In genomic region chr7:134602921-134603394, GRCh38 we compare ENCODE assay signal across 11 cellular contexts. TPM values are rescaled to one million over a fixed set of nuclear protein-coding genes. Genes with fewer than 3 reads are reported as not detected.
DNase-seq lines count a peak whose midpoint lies in the region; ATAC-seq and TF ChIP-seq lines count a peak whose summit lies in the region.
"Had no signal": no experiment of that assay in that cellular context is flagged by ENCODE, and none has a peak within 500 bp of the region (broad histone marks: within the 10 kb centered on the region; RNA-seq: fewer than 3 reads in every experiment).

No MANE protein-coding gene starts in this region.

- H3K36me3 Mint-ChIP-seq in CD4-positive, alpha-beta T cell (ENCODE audit: low read depth) = no peaks in the 10 kb centered on the region
- H3K36me3 Mint-ChIP-seq: natural killer cell, T-cell had no signal

- intact Hi-C loops in CD4-positive, alpha-beta T cell (cut with DNase I, micrococcal nuclease) = no loop called here
- intact Hi-C loops in left ventricle myocardium superior (cut with micrococcal nuclease) = no loop called here

- H3K4me3 ChIP-seq in epithelial cell of proximal tubule (ENCODE audit: low read depth, low read length) (peak overlapping the region; percentile 23), osteoblast (ENCODE audit: insufficient read depth, low read length) (peak overlapping the region; percentile 57)

- no peak for DNase-seq in CD4-positive, alpha-beta T cell
- DNase-seq in NOMO-1 treated with dmso at 0.1 percent for 144 hours (lab: John Stamatoyannopoulos, UW; ENCODE audit: unreplicated experiment) (peak; percentile 49), epithelial cell of proximal tubule (ENCODE audit: low read depth) (no peak), osteoblast (ENCODE audit: insufficient read length, low spot score, missing footprints) (no peak), LoVo (ENCODE audit: low spot score) (no peak), left ventricle myocardium superior (no peak)
- DNase-seq in stimulated activated CD4-positive, alpha-beta T cell treated with anti-CD3 and anti-CD28 coated beads, Interleukin-2, amount 100 ng/mL, for 48 hours = no peak
- DNase-seq: natural killer cell, T-cell had no signal

- no peak overlapping the region for H3K4me3 Mint-ChIP-seq in CD4-positive, alpha-beta T cell
- H3K4me3 Mint-ChIP-seq: natural killer cell had no signal

- H3K4me2 ChIP-seq in osteoblast (ENCODE audit: insufficient read depth, low read length) = peak overlapping the region; percentile 82

- H3K27me3 ChIP-seq in CD4-positive, alpha-beta T cell (ENCODE audit: control insufficient read depth, insufficient read depth, low read length) = peaks cover 12% of the 10 kb centered on the region
- no peaks in the 10 kb centered on the region for H3K27me3 ChIP-seq in osteoblast (ENCODE audit: insufficient read depth, low read length)

- peak overlapping the region; percentile 85 for H2AFZ ChIP-seq in osteoblast (ENCODE audit: low read length)

- H3K9me3 ChIP-seq in CD4-positive, alpha-beta T cell (ENCODE audit: control insufficient read depth, low read length) = no peaks in the 10 kb centered on the region
- no peaks in the 10 kb centered on the region for H3K9me3 ChIP-seq in osteoblast (ENCODE audit: low read depth, low read length)

- H3K36me3 ChIP-seq in osteoblast (ENCODE audit: insufficient read depth, low read length) = no peaks in the 10 kb centered on the region

- no peaks in the 10 kb centered on the region for H4K20me1 ChIP-seq in osteoblast (ENCODE audit: insufficient read depth, low read length)

- TF ChIP-seq CTCF in CD4-positive, alpha-beta T cell (IDR thresholded peaks at IDR 0.05) = no peak
- TF ChIP-seq CTCF in epithelial cell of proximal tubule (conservative IDR thresholded peaks at IDR 0.05; ENCODE audit: low read depth, low read length) (no peak), osteoblast (IDR thresholded peaks at IDR 0.05; ENCODE audit: extremely low read depth, low read depth, low read length) (no peak)

- H3K27ac ChIP-seq in CD4-positive, alpha-beta T cell (ENCODE audit: low read depth, low read length) = no peak overlapping the region
- H3K27ac ChIP-seq in osteoblast (ENCODE audit: low read depth, low read length) = no peak overlapping the region
- H3K27ac ChIP-seq: epithelial cell of prostate had no signal

- H3K4me1 Mint-ChIP-seq in CD4-positive, alpha-beta T cell (ENCODE audit: low read depth) = peaks cover 5% of the 10 kb centered on the region

- peaks cover 14% of the 10 kb centered on the region for H3K4me1 ChIP-seq in osteoblast (ENCODE audit: insufficient read depth, low read length)

- no peaks in the 10 kb centered on the region for H3K79me2 ChIP-seq in osteoblast (ENCODE audit: insufficient read depth, low read length)

- H3K27me3 Mint-ChIP-seq in CD4-positive, alpha-beta T cell = peaks cover 69% of the 10 kb centered on the region

- POLR2A ChIA-PET in CD4-positive, alpha-beta T cell (lab: Charles Lee) = no interaction called here

- ATAC-seq in CD4-positive, alpha-beta T cell (ENCODE audit: poor library complexity) = peak; percentile 29
- ATAC-seq in left ventricle myocardium superior (no peak), HG03469 (IDR thresholded peaks at IDR 0.05; ENCODE audit: unreplicated experiment) (no peak)
- ATAC-seq: natural killer cell had no signal

- CTCF ChIA-PET in CD4-positive, alpha-beta T cell (lab: Charles Lee) = no interaction called here

- H3K9me3 Mint-ChIP-seq in CD4-positive, alpha-beta T cell = peaks cover 5% of the 10 kb centered on the region
- H3K9me3 Mint-ChIP-seq: natural killer cell had no signal

- H3K27ac Mint-ChIP-seq in CD4-positive, alpha-beta T cell = no peak overlapping the region
- H3K27ac Mint-ChIP-seq: natural killer cell, T-cell had no signal

RNA-seq across cellular contexts. Expression of gene BPGM, which starts 43.7 kb away (rescaled TPM):
- total RNA-seq in CD4-positive, alpha-beta T cell = 10 to 100 TPM; 46.3 to 46.6 TPM
- 24.7 and 42.8 TPM in 2 replicates for total RNA-seq in epithelial cell of proximal tubule
- 43.6 and 64.8 TPM in 2 replicates for total RNA-seq in osteoblast
- total RNA-seq in left ventricle myocardium superior = 15.2 TPM

RNA-seq across cellular contexts. Expression of gene AKR1B15, which starts 54.0 kb away (rescaled TPM):
- not detected for total RNA-seq in CD4-positive, alpha-beta T cell
- total RNA-seq in epithelial cell of proximal tubule (not detected in 2 replicates), osteoblast (0.29 and 0.36 TPM in 2 replicates), left ventricle myocardium superior (not detected)
- total RNA-seq: natural killer cell, T-cell had no signal
